ENCODE assay signal across 15 cellular contexts in the genomic region with DNA sequence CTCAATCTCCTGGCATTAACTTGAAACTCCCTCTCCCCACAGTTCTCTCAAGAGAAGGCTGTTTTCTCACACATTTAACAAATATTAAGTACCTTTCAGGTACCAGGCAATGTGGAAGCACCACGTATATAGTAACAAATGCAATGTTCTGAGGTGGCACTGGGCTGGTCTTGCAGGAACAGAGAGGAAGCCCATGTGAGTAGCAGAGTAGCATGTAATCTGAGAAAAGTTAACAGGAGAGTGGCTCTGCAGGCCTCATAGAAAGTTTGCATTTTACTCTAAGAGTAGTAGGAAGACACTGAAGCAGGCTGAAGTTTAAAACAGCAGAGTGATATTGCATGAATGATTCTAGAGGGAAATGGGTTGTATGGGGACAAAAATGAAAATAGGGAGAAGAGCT. TPM values are rescaled to one million over a fixed set of nuclear protein-coding genes. Genes with fewer than 3 reads are reported as not detected.
A peak's percentile ranks its signal among the peaks of the same experiment; 100 is the strongest.
DNase-seq lines count a peak whose midpoint lies in the region; ATAC-seq and TF ChIP-seq lines count a peak whose summit lies in the region.
"Had no signal": no experiment of that assay in that cellular context is flagged by ENCODE, and none has a peak within 500 bp of the region (broad histone marks: within the 10 kb centered on the region; RNA-seq: fewer than 3 reads in every experiment).

No MANE protein-coding gene starts in this region.

- CTCF ChIA-PET in OCI-LY7 (lab: Charles Lee; ENCODE audit: unreplicated experiment), result no interaction called here

- in situ Hi-C loops in GM23248 (cut with MboI), result no loop called here

- H3K4me3 ChIP-seq in GM23248, result no peak overlapping the region
- H3K4me3 ChIP-seq in OCI-LY7 (ENCODE audit: low read depth, low read length, poor library complexity, severe bottlenecking), result no peak overlapping the region
- H3K4me3 ChIP-seq in ectodermal cell (ENCODE audit: insufficient read depth, low read depth, low read length), result no peak overlapping the region
- no peak overlapping the region for H3K4me3 ChIP-seq in neural progenitor cell
- H3K4me3 ChIP-seq: SK-N-MC had no signal

- H3K9me3 ChIP-seq in GM23248 (ENCODE audit: low read depth) (no peaks in the 10 kb centered on the region), OCI-LY7 (ENCODE audit: low read length) (no peaks in the 10 kb centered on the region), ectodermal cell (ENCODE audit: control insufficient read depth, low read length) (no peaks in the 10 kb centered on the region), neural progenitor cell (ENCODE audit: low read depth) (no peaks in the 10 kb centered on the region)

- no peaks in the 10 kb centered on the region for H3K27me3 Mint-ChIP-seq in neural progenitor cell (ENCODE audit: insufficient read depth, low read depth)

- H3K27ac ChIP-seq in GM23248 (no peak overlapping the region), OCI-LY7 (ENCODE audit: low read depth, low read length, poor library complexity, severe bottlenecking) (no peak overlapping the region), ectodermal cell (ENCODE audit: insufficient read depth, low read depth, low read length, poor library complexity, severe bottlenecking) (peak overlapping the region; percentile 21), neural progenitor cell (peak overlapping the region; percentile 14)
- H3K27ac ChIP-seq: SK-N-MC had no signal

- H3F3A ChIP-seq in GM23248 (ENCODE audit: insufficient read depth) (0 out of 2 replicates have a peak, but pooled peaks cover 19% of the 10 kb centered on the region), neural progenitor cell (ENCODE audit: low read depth) (peaks cover 6% of the 10 kb centered on the region)

- H3K4me2 ChIP-seq in GM23248 (ENCODE audit: unreplicated experiment), result no peak overlapping the region
- no peak overlapping the region for H3K4me2 ChIP-seq in OCI-LY7 (ENCODE audit: low read length)
- no peak overlapping the region for H3K4me2 ChIP-seq in neural progenitor cell

- no peaks in the 10 kb centered on the region for H3K9me3 Mint-ChIP-seq in neural progenitor cell

- H2AFZ ChIP-seq in GM23248, result 0 out of 2 replicates have a peak overlapping the region, but pooled peaks have one; percentile 26
- H2AFZ ChIP-seq in OCI-LY7 (ENCODE audit: low read length), result peak overlapping the region; percentile 18; the same call in 1 of the 2 replicates
- no peak overlapping the region for H2AFZ ChIP-seq in neural progenitor cell (replicated peaks)

- H3K9ac ChIP-seq in GM23248 (no peak overlapping the region), neural progenitor cell (no peak overlapping the region)

- intact Hi-C loops in OCI-LY7 (cut with micrococcal nuclease; ENCODE audit: unreplicated experiment), result no loop called here

- no TSS peak for BruUV-seq in OCI-LY7 (replicated peaks; lab: Mats Ljungman, UMichigan)

- no peak for TF ChIP-seq CTCF in OCI-LY7 (conservative IDR thresholded peaks at IDR 0.05; ENCODE audit: low read length)
- TF ChIP-seq CTCF in neural progenitor cell (IDR thresholded peaks at IDR 0.05), result no peak

- H3K36me3 Mint-ChIP-seq in neural progenitor cell, result no peaks in the 10 kb centered on the region
- H3K36me3 Mint-ChIP-seq: CD14-positive monocyte had no signal

- WGBS in GM23248 (ENCODE audit: low coverage in 1 of 2, low lambda C conversion rate in 2 of 2, missing lambda C conversion rate in 2 of 2), 2 experiments, result 80 to 85% methylated on average over 1 of the region's 1 CpG
- WGBS in ectodermal cell, 2 experiments, result 39 to 44% methylated on average over 1 of the region's 1 CpG

- H3K9me2 ChIP-seq in GM23248 (ENCODE audit: insufficient read depth) (no peaks in the 10 kb centered on the region), OCI-LY7 (ENCODE audit: insufficient read depth, low read length) (no peaks in the 10 kb centered on the region)

- ATAC-seq in GM18511 (IDR thresholded peaks at IDR 0.05; ENCODE audit: unreplicated experiment) (no peak), GM19023 (IDR thresholded peaks at IDR 0.05; ENCODE audit: unreplicated experiment) (no peak)

- POLR2A ChIA-PET in OCI-LY7 (lab: Charles Lee), result interaction anchor here (0.9 to 1.2 kb wide), 3 partner anchors 15 to 20 kb away, joined by 3 to 7 read pairs (median 4); no protein-coding TSS in a partner anchor

- H3K36me3 ChIP-seq in GM23248 (ENCODE audit: low read depth), result no peaks in the 10 kb centered on the region
- no peaks in the 10 kb centered on the region for H3K36me3 ChIP-seq in OCI-LY7 (ENCODE audit: insufficient read depth, low read length)
- no peaks in the 10 kb centered on the region for H3K36me3 ChIP-seq in ectodermal cell (ENCODE audit: control insufficient read depth, insufficient read depth, low read length)
- no peaks in the 10 kb centered on the region for H3K36me3 ChIP-seq in neural progenitor cell

- H4K20me1 ChIP-seq in GM23248 (ENCODE audit: insufficient read depth) (no peaks in the 10 kb centered on the region), OCI-LY7 (ENCODE audit: insufficient read depth, low read length) (no peaks in the 10 kb centered on the region), neural progenitor cell (ENCODE audit: low read depth) (no peaks in the 10 kb centered on the region)

- no peak overlapping the region for H3K4me3 Mint-ChIP-seq in neural progenitor cell
- H3K4me3 Mint-ChIP-seq: CD14-positive monocyte had no signal

- DNase-seq in GM23248, result no peak
- DNase-seq in OCI-LY7 (ENCODE audit: low spot score), result no peak
- no peak for DNase-seq in neural progenitor cell (ENCODE audit: low spot score)
- DNase-seq in DMS79 (lab: John Stamatoyannopoulos, UW), result no peak
- no peak for DNase-seq in RKO (ENCODE audit: low spot score)
- DNase-seq: COR-L47, DMS153, NCI-H1417, NCI-H2029 treated with DMSO at 0.1 percent for 48 hours, NCI-H510A treated with DMSO at 0.1 percent for 48 hours had no signal

- H3K4me1 Mint-ChIP-seq in neural progenitor cell, result peaks cover 10% of the 10 kb centered on the region

- H3K4me1 ChIP-seq in GM23248 (ENCODE audit: insufficient read depth) (no peaks in the 10 kb centered on the region), OCI-LY7 (ENCODE audit: insufficient read depth, low read length, poor library complexity, severe bottlenecking) (peaks cover 34% of the 10 kb centered on the region), ectodermal cell (ENCODE audit: control insufficient read depth, insufficient read depth, low read length) (peaks cover 3% of the 10 kb centered on the region), neural progenitor cell (peaks cover 4% of the 10 kb centered on the region)

- no peak overlapping the region for H3K27ac Mint-ChIP-seq in neural progenitor cell
- H3K27ac Mint-ChIP-seq: CD14-positive monocyte had no signal

- H3K27me3 ChIP-seq in GM23248 (replicated peaks; ENCODE audit: insufficient read depth), result no peaks in the 10 kb centered on the region
- no peaks in the 10 kb centered on the region for H3K27me3 ChIP-seq in ectodermal cell (ENCODE audit: control insufficient read depth, insufficient read depth, low read length, poor library complexity, severe bottlenecking)
- H3K27me3 ChIP-seq in neural progenitor cell, result no peaks in the 10 kb centered on the region

- H3K79me2 ChIP-seq in GM23248 (ENCODE audit: insufficient read depth), result no peaks in the 10 kb centered on the region
- no peaks in the 10 kb centered on the region for H3K79me2 ChIP-seq in OCI-LY7 (ENCODE audit: insufficient read depth, low read depth, low read length)
- H3K79me2 ChIP-seq in neural progenitor cell (ENCODE audit: low read depth), result no peaks in the 10 kb centered on the region

RNA-seq across cellular contexts. Expression of a gene that starts 21.0 kb away (rescaled TPM):
- total RNA-seq in GM23248 (2014; rRNA removed; shearing (Covaris generic)), result 41.6 and 45.2 TPM in 2 replicates
- polyA plus RNA-seq in GM23248 (2016; fragmentation: Nextera tagmentation; extraction: Ambion mirVana), result 39.1 and 40.3 TPM in 2 replicates
- total RNA-seq in OCI-LY7 (2014; rRNA removed; shearing (Covaris generic)), result 22.9 and 24.2 TPM in 2 replicates
- total RNA-seq in OCI-LY7 (2022) (23.6 and 23.7 TPM in 2 replicates), neural progenitor cell (ENCODE audit: low replicate concordance) (42.6 and 47.1 TPM in 2 replicates)
- 42.9 TPM for polyA plus RNA-seq in ectodermal cell (2013, experiment 1 of 4)
- polyA plus RNA-seq in ectodermal cell (2013, experiment 2 of 4), result 46.7 TPM
- 41.6 TPM for polyA plus RNA-seq in ectodermal cell (2013, experiment 3 of 4)
- 43.9 TPM for polyA plus RNA-seq in ectodermal cell (2013, experiment 4 of 4)

Comparison
In these comparisons a context has a peak if more than half of its experiments do, and no peak if none do; other contexts are left out.
1. H3K27ac ChIP-seq: peak in ectodermal cell (single experiment) and neural progenitor cell (single experiment); none in GM23248 (single experiment) and OCI-LY7 (single experiment).